In genomic region chr11:110445428-110445827, GRCh38 we compare ENCODE assay signal across 21 cellular contexts. TPM values are rescaled to one million over a fixed set of nuclear protein-coding genes. Genes with fewer than 3 reads are reported as not detected.
A peak's percentile ranks its signal among the peaks of the same experiment; 100 is the strongest.
DNase-seq lines count a peak whose midpoint lies in the region; ATAC-seq, FAIRE-seq and TF ChIP-seq lines count a peak whose summit lies in the region.
"Had no signal": no experiment of that assay in that cellular context is flagged by ENCODE, and none has a peak within 500 bp of the region (broad histone marks: within the 10 kb centered on the region; RNA-seq: fewer than 3 reads in every experiment).

No MANE protein-coding gene starts in this region.

- no TSS peak for BruUV-seq in PC-3 (replicated peaks; lab: Mats Ljungman, UMichigan)

- no peak overlapping the region for H2AFZ ChIP-seq in PC-3 (ENCODE audit: low read length)

- H3K4me3 ChIP-seq in right cardiac atrium (ENCODE audit: low read length) (no peak overlapping the region), PC-3 (ENCODE audit: low read length) (no peak overlapping the region)
- H3K4me3 ChIP-seq: BLaER1 had no signal

- H3K27me3 ChIP-seq in right cardiac atrium (ENCODE audit: control insufficient read depth, insufficient read depth) (no peaks in the 10 kb centered on the region), PC-3 (ENCODE audit: low read length) (no peaks in the 10 kb centered on the region)
- H3K27me3 ChIP-seq: BLaER1 had no signal

- POLR2A ChIA-PET in PC-3 (lab: Charles Lee; ENCODE audit: unreplicated experiment), result interaction anchor here (0.6 kb wide), 1 partner anchor 1560 kb away, joined by 4 read pairs; no protein-coding TSS in a partner anchor

- H3K9me2 ChIP-seq in PC-3 (replicated peaks; ENCODE audit: low read length), result no peaks in the 10 kb centered on the region

- TF ChIP-seq CTCF in PC-3 (conservative IDR thresholded peaks at IDR 0.05; ENCODE audit: low read depth, low read length), result no peak

- peak; percentile 35 for ATAC-seq in left ventricle myocardium superior
- no peak for ATAC-seq in right cardiac atrium
- ATAC-seq in PC-3, result peak; percentile 66
- ATAC-seq: CD8-positive, alpha-beta T cell had no signal

- 65% methylated on average over 1 of the region's 1 CpG for WGBS in right cardiac atrium

- intact Hi-C loops in left ventricle myocardium superior (cut with micrococcal nuclease), result no loop called here
- intact Hi-C loops in right cardiac atrium (cut with DNase I), result no loop called here
- intact Hi-C loops in PC-3 (cut with micrococcal nuclease), result loop anchor here (5.0 kb wide), 3 partner anchors 148 to 1002 kb away; partner anchors contain the start of gene RDX

- no peak for DNase-seq in left ventricle myocardium superior
- DNase-seq in right cardiac atrium, result no peak
- peak; percentile 51 for DNase-seq in PC-3
- no peak for DNase-seq in stimulated activated CD4-positive, alpha-beta T cell treated with anti-CD3 and anti-CD28 coated beads, Interleukin-4, amount 100 ng/mL, for 24 hours
- DNase-seq in stimulated activated CD4-positive, alpha-beta T cell treated with anti-CD3 and anti-CD28 coated beads, Interleukin-2, amount 100 ng/mL, for 48 hours, result no peak
- DNase-seq in KG1 (lab: John Stamatoyannopoulos, UW), result no peak
- DNase-seq: CD4-positive, CD25-positive, alpha-beta regulatory T cell; CD8-positive, alpha-beta T cell; DMS 273 treated with DMSO at 0.1 percent for 48 hours; DMS79; GF-D8; H7; HCEC 1CT had no signal

- no peaks in the 10 kb centered on the region for H4K20me1 ChIP-seq in PC-3 (ENCODE audit: low read length)

- CTCF ChIA-PET in PC-3 (lab: Charles Lee), result interaction anchor here (0.9 to 1.6 kb wide), 3 partner anchors 10 to 16 kb away, joined by 4 to 23 read pairs (median 5); partner anchors contain the start of gene FDX1

- peak; percentile 75 for FAIRE-seq in islet of Langerhans (lab: Jason Lieb, UNC)
- FAIRE-seq: A204.1, GM12891, GM18507, H1 had no signal

- H3K4me1 ChIP-seq in right cardiac atrium (ENCODE audit: control insufficient read depth, insufficient read depth, low read length), result no peaks in the 10 kb centered on the region
- peaks cover 21% of the 10 kb centered on the region for H3K4me1 ChIP-seq in PC-3 (ENCODE audit: insufficient read depth, low read length)

- H3K27ac ChIP-seq in right cardiac atrium (ENCODE audit: low read length) (no peak overlapping the region), PC-3 (ENCODE audit: low read length) (peak overlapping the region; percentile 37; the same call in 1 of the 2 replicates)
- H3K27ac ChIP-seq: 22Rv1, BLaER1, C4-2B had no signal

- H3K9ac ChIP-seq in PC-3 (ENCODE audit: low read length), result no peak overlapping the region
- H3K9ac ChIP-seq: BLaER1 had no signal

- no peaks in the 10 kb centered on the region for H3K79me2 ChIP-seq in PC-3 (ENCODE audit: low read length)

- peaks cover 15% of the 10 kb centered on the region for H3K36me3 ChIP-seq in PC-3 (ENCODE audit: low read depth, low read length)

- H3K9me3 ChIP-seq in right cardiac atrium (ENCODE audit: control insufficient read depth, low read length), result no peaks in the 10 kb centered on the region
- H3K9me3 ChIP-seq in PC-3 (ENCODE audit: low read length), result no peaks in the 10 kb centered on the region

- no peaks in the 10 kb centered on the region for H3F3A ChIP-seq in PC-3 (ENCODE audit: low read length, unreplicated experiment)

- H3K4me2 ChIP-seq in PC-3 (ENCODE audit: low read length), result no peak overlapping the region
- H3K4me2 ChIP-seq: BLaER1 had no signal

RNA-seq across cellular contexts. Expression of gene FDX1, which starts 15.7 kb away (rescaled TPM):
- 23.2 TPM for total RNA-seq in left ventricle myocardium superior
- total RNA-seq in right cardiac atrium, result 10 to 100 TPM; 16.3 to 18.6 (median 17.2) TPM
- 18.7 TPM for polyA plus RNA-seq in right cardiac atrium
- total RNA-seq in PC-3 (2014; rRNA removed), result 14.8 and 16.6 TPM in 2 replicates

Comparison
In these comparisons a context has a peak if more than half of its experiments do, and no peak if none do; other contexts are left out.
1. ATAC-seq: peak in left ventricle myocardium superior (single experiment) and PC-3 (single experiment); none in right cardiac atrium (0 of 2).